ENCODE assay signal across 9 cellular contexts in genomic region chr4:159009521-159009920, GRCh38.
"Had no signal": no experiment of that assay in that cellular context is flagged by ENCODE, and none has a peak within 500 bp of the region (broad histone marks: within the 10 kb centered on the region; RNA-seq: fewer than 3 reads in every experiment).

No MANE protein-coding gene starts in this region.

- DNase-seq: activated T-cell treated with anti-CD3 and anti-CD28 coated beads, Interleukin-2, amount 50 U/mL, for 1 hour; amniotic stem cell; cerebellar nuclear complex; immature natural killer cell; left cardiac atrium; mesendoderm; nephron progenitor cell; stimulated activated CD4-positive, alpha-beta T cell treated with anti-CD3 and anti-CD28 coated beads, Interleukin-4, amount 100 ng/mL, for 1 hour; stimulated activated CD8-positive, alpha-beta memory T cell treated with anti-CD3 and anti-CD28 coated beads, Interleukin-4, amount 100 ng/mL, for 48 hours had no signal
